In the genomic region with DNA sequence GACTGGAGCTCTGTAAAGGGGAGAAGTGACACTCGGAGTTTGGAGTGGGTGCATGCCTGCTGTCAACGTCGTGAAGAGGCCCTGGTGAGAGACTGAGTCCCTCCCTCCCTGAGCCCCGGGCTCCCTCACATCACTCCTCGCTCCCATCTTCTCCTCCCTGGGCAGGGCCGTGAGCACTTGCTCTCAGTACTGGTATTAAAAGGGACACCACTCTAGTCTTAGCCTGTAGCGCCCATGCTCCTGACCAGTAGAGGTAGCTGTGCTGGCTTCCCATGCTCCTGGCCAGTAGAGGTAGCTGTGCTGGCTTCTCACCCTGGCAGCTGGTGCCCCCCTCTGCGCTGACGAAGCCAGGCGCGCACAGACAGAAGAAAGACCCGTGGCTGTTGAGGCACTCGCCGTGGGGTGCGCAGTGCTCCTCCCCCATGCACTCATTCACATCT, we compare ENCODE assay signal across 10 cellular contexts. TPM values are rescaled to one million over a fixed set of nuclear protein-coding genes. Genes with fewer than 3 reads are reported as not detected.
DNase-seq lines count a peak whose midpoint lies in the region; ATAC-seq, FAIRE-seq and TF ChIP-seq lines count a peak whose summit lies in the region.
"Had no signal": no experiment of that assay in that cellular context is flagged by ENCODE, and none has a peak within 500 bp of the region (broad histone marks: within the 10 kb centered on the region; RNA-seq: fewer than 3 reads in every experiment).

No MANE protein-coding gene starts in this region.

- peak; percentile 11; the same call in 1 of the 3 replicates for TF ChIP-seq CTCF in A549 (IDR thresholded peaks at IDR 0.05)
- peak; percentile 28; the same call in 1 of the 3 replicates for TF ChIP-seq CTCF in GM12872 (IDR thresholded peaks at IDR 0.05; ENCODE audit: insufficient read depth, low read depth, low read length)
- TF ChIP-seq CTCF in RWPE1 (conservative IDR thresholded peaks at IDR 0.05; ENCODE audit: low read depth) = no peak
- peak; percentile 47 for TF ChIP-seq CTCF in foreskin keratinocyte (conservative IDR thresholded peaks at IDR 0.05)

- no peaks in the 10 kb centered on the region for H3K9me3 Mint-ChIP-seq in effector memory CD8-positive, alpha-beta T cell
- H3K9me3 Mint-ChIP-seq: dendritic cell treated with granulocyte-macrophage colony-stimulating factor and Interleukin-4, amounts not matched to agents 40 ng/mL and 50 ng/mL, for 4 days had no signal

- POLR2A ChIA-PET in A549 (lab: Yijun Ruan, JAX) (interaction anchor here (0.6 to 1.4 kb wide), 2 partner anchors 9 to 63 kb away, joined by 3 to 4 read pairs; no protein-coding TSS in a partner anchor), RWPE1 (lab: Yijun Ruan, JAX; ENCODE audit: low non-redundant PET) (no interaction called here)

- CTCF ChIA-PET in A549 (lab: Yijun Ruan, JAX) (interaction anchor here (0.6 to 1.7 kb wide), 6 partner anchors 9 to 1858 kb away, joined by 3 to 5 read pairs (median 3); no protein-coding TSS in a partner anchor), RWPE1 (lab: Yijun Ruan, JAX) (interaction anchor here (0.7 kb wide), 1 partner anchor 18 kb away, joined by 3 read pairs; no protein-coding TSS in a partner anchor)

- H3K4me1 ChIP-seq in A549 = no peaks in the 10 kb centered on the region
- H3K4me1 ChIP-seq in foreskin keratinocyte = peaks cover 8% of the 10 kb centered on the region

- FAIRE-seq in A549 (lab: Jason Lieb, UNC) = no peak

- TF ChIP-seq POLR2A in A549 (IDR thresholded peaks at IDR 0.05; ENCODE audit: low read length) = no peak

- TF ChIP-seq EP300 in A549 (IDR thresholded peaks at IDR 0.05) = no peak

- no peak overlapping the region for H3K4me3 Mint-ChIP-seq in effector memory CD8-positive, alpha-beta T cell
- H3K4me3 Mint-ChIP-seq: dendritic cell treated with granulocyte-macrophage colony-stimulating factor and Interleukin-4, amounts not matched to agents 40 ng/mL and 50 ng/mL, for 4 days had no signal

- 0 out of 5 replicates have a peak, but pooled peaks of 1 of the 2 experiments have one; percentile 15 for TF ChIP-seq RAD21 in A549 (conservative IDR thresholded peaks at IDR 0.05 in 1 of 2, IDR thresholded peaks at IDR 0.05 in 1 of 2)

- no peaks in the 10 kb centered on the region for H3K9me3 ChIP-seq in A549

- ATAC-seq in A549 = peak; percentile 58 to 83; a peak in 5 of 6 replicates
- no peak for ATAC-seq in foreskin keratinocyte
- no peak for ATAC-seq in HG03457 (IDR thresholded peaks at IDR 0.05; ENCODE audit: unreplicated experiment)
- no peak for ATAC-seq in effector memory CD8-positive, alpha-beta T cell (replicated peaks)

- no peaks in the 10 kb centered on the region for H3K36me3 Mint-ChIP-seq in effector memory CD8-positive, alpha-beta T cell (ENCODE audit: insufficient read depth)

- H3K4me2 ChIP-seq in A549 = no peak overlapping the region

- H3K4me3 ChIP-seq in A549 = no peak overlapping the region
- H3K4me3 ChIP-seq: skin epidermis had no signal

- no peaks in the 10 kb centered on the region for H3K27me3 ChIP-seq in foreskin keratinocyte

- H3K27ac Mint-ChIP-seq in effector memory CD8-positive, alpha-beta T cell = no peak overlapping the region
- H3K27ac Mint-ChIP-seq: dendritic cell treated with granulocyte-macrophage colony-stimulating factor and Interleukin-4, amounts not matched to agents 40 ng/mL and 50 ng/mL, for 4 days had no signal

- peaks cover 11 to 42% of the 10 kb centered on the region in 2 donors for H3K27me3 Mint-ChIP-seq in effector memory CD8-positive, alpha-beta T cell

- H3K27ac ChIP-seq in A549 = no peak overlapping the region
- peak overlapping the region; percentile 48; the same call in 1 of the 2 replicates for H3K27ac ChIP-seq in RWPE1
- H3K27ac ChIP-seq in foreskin keratinocyte = no peak overlapping the region
- H3K27ac ChIP-seq: skin epidermis had no signal

- WGBS in A549 (ENCODE audit: missing lambda C conversion rate) = 79% methylated on average over 15 of the region's 15 CpGs

- DNase-seq in A549 (ENCODE audit: low read depth in 1 of 2, low spot score in 1 of 2) (peak in 1 of 2 experiments; percentile 41), RWPE1 (ENCODE audit: low spot score) (no peak), foreskin keratinocyte (no peak), activated gamma-delta T cell (lab: John Stamatoyannopoulos, UW) (no peak)
- no peak for DNase-seq in effector memory CD8-positive, alpha-beta T cell
- no peak for DNase-seq in stimulated activated CD8-positive, alpha-beta memory T cell treated with anti-CD3 and anti-CD28 coated beads, Interleukin-4, amount 100 ng/mL, for 48 hours

- H3K4me1 Mint-ChIP-seq in effector memory CD8-positive, alpha-beta T cell (ENCODE audit: low read depth in 2 of 2) = peaks cover 4 to 5% of the 10 kb centered on the region in 2 donors

TF ChIP-seq in A549, 52 proteins besides CTCF, POLR2A, EP300 and RAD21:
- TF ChIP-seq FOSB (CRISPR knock-in tag; IDR thresholded peaks at IDR 0.05) (no peak), ZFP36 (IDR thresholded peaks at IDR 0.05; ENCODE audit: borderline replicate concordance, partially characterized antibody) (no peak), RARB (CRISPR knock-in tag; IDR thresholded peaks at IDR 0.05) (no peak), KDM1A (IDR thresholded peaks at IDR 0.05; ENCODE audit: low read depth) (no peak), TP53 (CRISPR knock-in tag; IDR thresholded peaks at IDR 0.05) (no peak), CEBPB (IDR thresholded peaks at IDR 0.05) (no peak)

RNA-seq across cellular contexts. Expression of gene ISCA2, which starts 14.7 kb away (rescaled TPM):
- polyA plus RNA-seq in A549 (2011; rRNA removed) (38.8 and 49.3 TPM in 2 replicates), A549 (2017; fragmentation: RNase III; extraction: RNeasy Plus Mini Kit Qiagen cat#74134 plus additional on column Dnase treatment) (41.3 to 48.8 TPM (median 45.8 TPM) in 3 replicates), foreskin keratinocyte (53.1 and 56.8 TPM in 2 replicates)
- 35.2 and 36.4 TPM in 2 replicates for polyA plus RNA-seq in A549 (2012; cell fraction: cytosol; rRNA removed)
- polyA plus RNA-seq in A549 (2012; cell fraction: nucleus; rRNA removed) = 8.7 and 10.9 TPM in 2 replicates
- polyA minus RNA-seq in A549 (2011; rRNA and poly(A)+ RNA removed) = 6.5 and 6.9 TPM in 2 replicates
- total RNA-seq in foreskin keratinocyte = 29.5 and 31.2 TPM in 2 replicates

RNA-seq across cellular contexts. Expression of gene NPC2, which starts 15.2 kb away (rescaled TPM):
- polyA plus RNA-seq in A549 (2011; rRNA removed) = 97.7 and 124 TPM in 2 replicates
- 284 and 295 TPM in 2 replicates for polyA plus RNA-seq in A549 (2012; cell fraction: cytosol; rRNA removed)
- 193 and 247 TPM in 2 replicates for polyA plus RNA-seq in A549 (2012; cell fraction: nucleus; rRNA removed)
- 345 to 465 TPM (median 457 TPM) in 3 replicates for polyA plus RNA-seq in A549 (2017; fragmentation: RNase III; extraction: RNeasy Plus Mini Kit Qiagen cat#74134 plus additional on column Dnase treatment)
- 67.1 and 90.8 TPM in 2 replicates for polyA minus RNA-seq in A549 (2011; rRNA and poly(A)+ RNA removed)
- 335 and 340 TPM in 2 replicates for total RNA-seq in foreskin keratinocyte
- 432 and 436 TPM in 2 replicates for polyA plus RNA-seq in foreskin keratinocyte

Comparison
In these comparisons a context has a peak if more than half of its experiments do, and no peak if none do; other contexts are left out.
1. ATAC-seq: peak in A549 (2 of 2); none in foreskin keratinocyte (single experiment), HG03457 (single experiment) and effector memory CD8-positive, alpha-beta T cell (single experiment).